ENCODE assay signal across 8 cellular contexts in the genomic region with DNA sequence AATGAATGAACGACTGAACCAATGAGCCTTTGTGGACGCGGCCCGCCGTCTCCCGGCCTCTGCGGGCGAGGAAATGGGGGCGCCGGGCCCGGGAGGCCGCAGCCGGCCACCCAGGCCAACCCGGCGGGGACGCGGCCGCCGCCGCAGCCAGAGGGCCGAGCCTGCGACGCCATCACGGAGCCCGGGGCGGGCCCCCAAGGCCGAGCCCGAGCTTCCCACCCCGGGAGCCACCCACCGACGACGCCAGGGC. TPM values are rescaled to one million over a fixed set of nuclear protein-coding genes. Genes with fewer than 3 reads are reported as not detected.
DNase-seq lines count a peak whose midpoint lies in the region; ATAC-seq and TF ChIP-seq lines count a peak whose summit lies in the region.

No MANE protein-coding gene starts in this region.

- H3K9me3 ChIP-seq in Caco-2 (peaks cover 11% of the 10 kb centered on the region; the same call in 1 of the 2 replicates), HUES64 (ENCODE audit: insufficient read depth, low read depth, low read length) (peaks cover 10% of the 10 kb centered on the region; the same call in 1 of the 2 replicates), neuron (ENCODE audit: low read length) (peaks cover 6% of the 10 kb centered on the region)

- no peaks in the 10 kb centered on the region for H3K9me3 Mint-ChIP-seq in Caco-2 (ENCODE audit: unreplicated experiment)

- no peak for ATAC-seq in HG02884 (IDR thresholded peaks at IDR 0.05; ENCODE audit: unreplicated experiment)

- H2AFZ ChIP-seq in neuron (ENCODE audit: low read depth, low read length) = peak overlapping the region; percentile 71

- CTCF ChIA-PET in Caco-2 (lab: Charles Lee) = no interaction called here

- POLR2A ChIA-PET in Caco-2 (lab: Charles Lee) = no interaction called here

- no peaks in the 10 kb centered on the region for H3K4me1 Mint-ChIP-seq in Caco-2 (ENCODE audit: low read depth, unreplicated experiment)

- H3K36me3 ChIP-seq in Caco-2 (ENCODE audit: control insufficient read depth, insufficient read depth, low read length) (peaks cover 2% of the 10 kb centered on the region; the same call in 1 of the 2 replicates), HUES64 (ENCODE audit: insufficient read depth, low read length) (peaks cover 58% of the 10 kb centered on the region), neuron (ENCODE audit: insufficient read depth, low read length) (peaks cover 31% of the 10 kb centered on the region)

- H3K27ac Mint-ChIP-seq in Caco-2 (ENCODE audit: unreplicated experiment) = peak overlapping the region; percentile 78

- H3K27me3 ChIP-seq in Caco-2 (replicated peaks; ENCODE audit: control insufficient read depth, insufficient read depth, low read length) (no peaks in the 10 kb centered on the region), HUES64 (ENCODE audit: insufficient read depth, low read length) (no peaks in the 10 kb centered on the region), neuron (ENCODE audit: insufficient read depth, low read length) (no peaks in the 10 kb centered on the region)

- TF ChIP-seq CTCF in Caco-2 (IDR thresholded peaks at IDR 0.05; ENCODE audit: insufficient read depth in 1 of 2, low read depth in 1 of 2, low read length in 1 of 2, severe bottlenecking in 1 of 2, unreplicated experiment in 1 of 2) (no peak), coronary artery (IDR thresholded peaks at IDR 0.05) (no peak)

- under 1% methylated on average over 32 of the region's 32 CpGs for WGBS in HUES64

- H3K4me3 ChIP-seq in Caco-2 (ENCODE audit: low read depth, low read length) = peak overlapping the region; percentile 77
- peak overlapping the region; percentile 78 for H3K4me3 ChIP-seq in HUES64 (ENCODE audit: low read length)
- H3K4me3 ChIP-seq in coronary artery = peak overlapping the region; percentile 92
- H3K4me3 ChIP-seq in neuron (ENCODE audit: low read length) = peak overlapping the region; percentile 61

- peak overlapping the region; percentile 88 for H3K27ac ChIP-seq in HUES64 (ENCODE audit: low read depth, low read length)
- peak overlapping the region; percentile 93 to 96 for H3K27ac ChIP-seq in coronary artery

- H3K27me3 Mint-ChIP-seq in Caco-2 (ENCODE audit: insufficient read depth, unreplicated experiment) = no peaks in the 10 kb centered on the region

- H3K4me3 Mint-ChIP-seq in Caco-2 (ENCODE audit: unreplicated experiment) = peak overlapping the region; percentile 96

- H3K4me1 ChIP-seq in Caco-2 = no peaks in the 10 kb centered on the region; the same call in 1 of the 2 replicates
- peaks cover 6% of the 10 kb centered on the region; the same call in 1 of the 2 replicates for H3K4me1 ChIP-seq in HUES64 (ENCODE audit: insufficient read depth, low read length)
- H3K4me1 ChIP-seq in neuron (ENCODE audit: insufficient read depth, low read length) = peaks cover 11% of the 10 kb centered on the region

- peak overlapping the region; percentile 86 for H3K9ac ChIP-seq in HUES64 (ENCODE audit: low read depth, low read length)

- peaks cover 44% of the 10 kb centered on the region for H3K36me3 Mint-ChIP-seq in Caco-2 (ENCODE audit: insufficient read depth, unreplicated experiment)

- intact Hi-C loops in Caco-2 (cut with micrococcal nuclease; ENCODE audit: unreplicated experiment) = no loop called here

- BruUV-seq in Caco-2 (replicated peaks; lab: Mats Ljungman, UMichigan) = no TSS peak

- DNase-seq in Caco-2 (no peak), coronary artery (ENCODE audit: low spot score) (no peak), NCI-H128 (lab: John Stamatoyannopoulos, UW; ENCODE audit: unreplicated experiment) (no peak), NCI-H1694 (lab: John Stamatoyannopoulos, UW) (no peak)
- DNase-seq in stimulated activated CD4-positive, alpha-beta T cell treated with anti-CD3 and anti-CD28 coated beads, Interleukin-15, amount 100 ng/mL, for 24 hours = no peak

RNA-seq across cellular contexts. Expression of gene SUGP2, which starts 0.2 kb away (rescaled TPM):
- total RNA-seq in Caco-2 (2022) = 74.1 and 75.6 TPM in 2 replicates
- 55.4 TPM for polyA plus RNA-seq in HUES64 (2013, experiment 1 of 2)
- polyA plus RNA-seq in HUES64 (2013, experiment 2 of 2) = 68.2 TPM

RNA-seq across cellular contexts. Expression of gene ARMC6, which starts 0.3 kb away (rescaled TPM):
- 40.1 and 44.6 TPM in 2 replicates for total RNA-seq in Caco-2 (2022)
- polyA plus RNA-seq in HUES64 (2013, experiment 1 of 2) = 52.1 TPM
- 41.5 TPM for polyA plus RNA-seq in HUES64 (2013, experiment 2 of 2)

RNA-seq across cellular contexts. Expression of gene SLC25A42, which starts 30.7 kb away (rescaled TPM):
- 4.5 and 5.4 TPM in 2 replicates for total RNA-seq in Caco-2 (2022)
- polyA plus RNA-seq in HUES64 (2013, experiment 1 of 2) = 3.1 TPM
- 4.8 TPM for polyA plus RNA-seq in HUES64 (2013, experiment 2 of 2)
